Comparison of ENCODE assay signal across 1 cellular context in the genomic region with DNA sequence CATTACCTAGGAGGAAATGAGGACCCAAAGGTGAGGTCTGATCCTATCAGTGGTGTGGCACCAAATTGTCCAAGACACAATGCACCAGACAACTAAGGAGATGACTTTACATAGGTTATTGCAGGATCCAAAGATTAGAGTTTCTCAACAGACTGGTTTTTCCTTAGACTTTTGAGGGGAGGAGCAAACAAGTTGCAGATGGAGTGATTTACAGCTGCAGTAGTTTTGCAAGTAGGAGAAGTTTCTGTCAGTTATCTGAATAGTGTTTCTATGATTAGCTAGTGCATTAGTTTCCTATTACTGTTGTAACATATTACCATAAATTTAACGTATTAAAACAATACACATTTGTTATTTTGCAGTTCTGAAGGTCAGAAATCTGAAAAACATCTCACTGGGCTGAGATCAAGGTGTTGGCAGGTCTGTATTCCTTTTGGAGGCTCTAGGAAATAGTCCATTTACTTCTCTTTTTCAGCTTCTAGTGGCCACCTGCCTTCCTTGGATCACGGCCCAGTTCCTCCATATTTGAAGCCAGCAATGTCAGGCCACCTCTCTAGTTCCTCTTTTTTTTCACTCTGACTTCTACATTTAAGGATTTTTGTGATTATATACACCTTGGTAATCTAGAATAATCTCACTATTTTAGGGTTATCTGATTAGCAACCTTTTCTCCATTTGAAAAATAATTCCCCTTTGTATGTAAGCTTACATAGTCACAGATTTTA.
TF ChIP-seq lines count a peak whose summit lies in the region.

No MANE protein-coding gene starts in this region.

TF ChIP-seq in K562, 482 proteins besides CTCF, POLR2A, EP300 and RAD21 (continued from another document and continues in another):
- TF ChIP-seq NR4A1 (CRISPR knock-in tag; IDR thresholded peaks at IDR 0.05) (no peak), NR4A1 (tag; IDR thresholded peaks at IDR 0.05) (no peak), TAF1 (IDR thresholded peaks at IDR 0.05; ENCODE audit: control insufficient read depth, extremely low read depth, insufficient read depth, low read length, severe bottlenecking) (no peak), MEIS2 (IDR thresholded peaks at IDR 0.05; ENCODE audit: partially characterized antibody) (peak; percentile 95), ZEB2 (IDR thresholded peaks at IDR 0.05) (peak; percentile 64), ZNF785 (CRISPR knock-in tag; IDR thresholded peaks at IDR 0.05) (no peak), POLR3G (IDR thresholded peaks at IDR 0.05; ENCODE audit: extremely low read depth, insufficient read length, insufficient replicate concordance) (no peak), SPI1 (IDR thresholded peaks at IDR 0.05; ENCODE audit: borderline replicate concordance, low read depth, low read length) (peak; percentile 88), HIVEP1 (CRISPR knock-in tag; IDR thresholded peaks at IDR 0.05) (no peak), HNRNPUL1 (IDR thresholded peaks at IDR 0.05; ENCODE audit: low read length) (no peak), LEF1 (IDR thresholded peaks at IDR 0.05) (0 out of 2 replicates have a peak, but pooled peaks have one; percentile 7), PPARD (CRISPR knock-in tag; IDR thresholded peaks at IDR 0.05) (no peak), SNRNP70 (optimal IDR thresholded peaks at IDR 0.05; ENCODE audit: low read depth, low read length) (no peak), FOXJ3 (CRISPR knock-in tag; IDR thresholded peaks at IDR 0.05) (no peak), FOXA1 (IDR thresholded peaks at IDR 0.05; ENCODE audit: borderline replicate concordance) (no peak), KLF1 (tag; IDR thresholded peaks at IDR 0.05) (no peak), EP400 (IDR thresholded peaks at IDR 0.05) (peak; percentile 28; the same call in 1 of the 2 replicates), HDAC3 (IDR thresholded peaks at IDR 0.05; ENCODE audit: borderline replicate concordance, partially characterized antibody) (peak; percentile 12), KHSRP (IDR thresholded peaks at IDR 0.05) (no peak), POLR3A (IDR thresholded peaks at IDR 0.05; ENCODE audit: borderline replicate concordance, extremely low read depth, insufficient read depth, insufficient read length) (no peak), YY1 (IDR thresholded peaks at IDR 0.05; ENCODE audit: borderline replicate concordance in 1 of 3, control insufficient read depth in 1 of 3, extremely low read depth in 1 of 3, insufficient read depth in 3 of 3, insufficient read length in 1 of 3, insufficient replicate concordance in 2 of 3, low read depth in 1 of 3, low read length in 2 of 3) (peak in 1 of 3 experiments; percentile 69), ZNF41 (CRISPR knock-in tag; conservative IDR thresholded peaks at IDR 0.05) (no peak), ZBTB1 (CRISPR knock-in tag; IDR thresholded peaks at IDR 0.05; ENCODE audit: borderline replicate concordance, low read depth) (no peak), HNRNPH1 (optimal IDR thresholded peaks at IDR 0.05; ENCODE audit: low read depth, low read length) (no peak), ZNF384 (IDR thresholded peaks at IDR 0.05; ENCODE audit: low read depth, low read length) (0 out of 2 replicates have a peak, but pooled peaks have one; percentile 18), NR3C1 (CRISPR knock-in tag; IDR thresholded peaks at IDR 0.05) (no peak)
- TF ChIP-seq, protein P1, sequence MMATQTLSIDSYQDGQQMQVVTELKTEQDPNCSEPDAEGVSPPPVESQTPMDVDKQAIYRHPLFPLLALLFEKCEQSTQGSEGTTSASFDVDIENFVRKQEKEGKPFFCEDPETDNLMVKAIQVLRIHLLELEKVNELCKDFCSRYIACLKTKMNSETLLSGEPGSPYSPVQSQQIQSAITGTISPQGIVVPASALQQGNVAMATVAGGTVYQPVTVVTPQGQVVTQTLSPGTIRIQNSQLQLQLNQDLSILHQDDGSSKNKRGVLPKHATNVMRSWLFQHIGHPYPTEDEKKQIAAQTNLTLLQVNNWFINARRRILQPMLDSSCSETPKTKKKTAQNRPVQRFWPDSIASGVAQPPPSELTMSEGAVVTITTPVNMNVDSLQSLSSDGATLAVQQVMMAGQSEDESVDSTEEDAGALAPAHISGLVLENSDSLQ (IDR thresholded peaks at IDR 0.05), result peak; percentile 94
- TF ChIP-seq, protein P2, sequence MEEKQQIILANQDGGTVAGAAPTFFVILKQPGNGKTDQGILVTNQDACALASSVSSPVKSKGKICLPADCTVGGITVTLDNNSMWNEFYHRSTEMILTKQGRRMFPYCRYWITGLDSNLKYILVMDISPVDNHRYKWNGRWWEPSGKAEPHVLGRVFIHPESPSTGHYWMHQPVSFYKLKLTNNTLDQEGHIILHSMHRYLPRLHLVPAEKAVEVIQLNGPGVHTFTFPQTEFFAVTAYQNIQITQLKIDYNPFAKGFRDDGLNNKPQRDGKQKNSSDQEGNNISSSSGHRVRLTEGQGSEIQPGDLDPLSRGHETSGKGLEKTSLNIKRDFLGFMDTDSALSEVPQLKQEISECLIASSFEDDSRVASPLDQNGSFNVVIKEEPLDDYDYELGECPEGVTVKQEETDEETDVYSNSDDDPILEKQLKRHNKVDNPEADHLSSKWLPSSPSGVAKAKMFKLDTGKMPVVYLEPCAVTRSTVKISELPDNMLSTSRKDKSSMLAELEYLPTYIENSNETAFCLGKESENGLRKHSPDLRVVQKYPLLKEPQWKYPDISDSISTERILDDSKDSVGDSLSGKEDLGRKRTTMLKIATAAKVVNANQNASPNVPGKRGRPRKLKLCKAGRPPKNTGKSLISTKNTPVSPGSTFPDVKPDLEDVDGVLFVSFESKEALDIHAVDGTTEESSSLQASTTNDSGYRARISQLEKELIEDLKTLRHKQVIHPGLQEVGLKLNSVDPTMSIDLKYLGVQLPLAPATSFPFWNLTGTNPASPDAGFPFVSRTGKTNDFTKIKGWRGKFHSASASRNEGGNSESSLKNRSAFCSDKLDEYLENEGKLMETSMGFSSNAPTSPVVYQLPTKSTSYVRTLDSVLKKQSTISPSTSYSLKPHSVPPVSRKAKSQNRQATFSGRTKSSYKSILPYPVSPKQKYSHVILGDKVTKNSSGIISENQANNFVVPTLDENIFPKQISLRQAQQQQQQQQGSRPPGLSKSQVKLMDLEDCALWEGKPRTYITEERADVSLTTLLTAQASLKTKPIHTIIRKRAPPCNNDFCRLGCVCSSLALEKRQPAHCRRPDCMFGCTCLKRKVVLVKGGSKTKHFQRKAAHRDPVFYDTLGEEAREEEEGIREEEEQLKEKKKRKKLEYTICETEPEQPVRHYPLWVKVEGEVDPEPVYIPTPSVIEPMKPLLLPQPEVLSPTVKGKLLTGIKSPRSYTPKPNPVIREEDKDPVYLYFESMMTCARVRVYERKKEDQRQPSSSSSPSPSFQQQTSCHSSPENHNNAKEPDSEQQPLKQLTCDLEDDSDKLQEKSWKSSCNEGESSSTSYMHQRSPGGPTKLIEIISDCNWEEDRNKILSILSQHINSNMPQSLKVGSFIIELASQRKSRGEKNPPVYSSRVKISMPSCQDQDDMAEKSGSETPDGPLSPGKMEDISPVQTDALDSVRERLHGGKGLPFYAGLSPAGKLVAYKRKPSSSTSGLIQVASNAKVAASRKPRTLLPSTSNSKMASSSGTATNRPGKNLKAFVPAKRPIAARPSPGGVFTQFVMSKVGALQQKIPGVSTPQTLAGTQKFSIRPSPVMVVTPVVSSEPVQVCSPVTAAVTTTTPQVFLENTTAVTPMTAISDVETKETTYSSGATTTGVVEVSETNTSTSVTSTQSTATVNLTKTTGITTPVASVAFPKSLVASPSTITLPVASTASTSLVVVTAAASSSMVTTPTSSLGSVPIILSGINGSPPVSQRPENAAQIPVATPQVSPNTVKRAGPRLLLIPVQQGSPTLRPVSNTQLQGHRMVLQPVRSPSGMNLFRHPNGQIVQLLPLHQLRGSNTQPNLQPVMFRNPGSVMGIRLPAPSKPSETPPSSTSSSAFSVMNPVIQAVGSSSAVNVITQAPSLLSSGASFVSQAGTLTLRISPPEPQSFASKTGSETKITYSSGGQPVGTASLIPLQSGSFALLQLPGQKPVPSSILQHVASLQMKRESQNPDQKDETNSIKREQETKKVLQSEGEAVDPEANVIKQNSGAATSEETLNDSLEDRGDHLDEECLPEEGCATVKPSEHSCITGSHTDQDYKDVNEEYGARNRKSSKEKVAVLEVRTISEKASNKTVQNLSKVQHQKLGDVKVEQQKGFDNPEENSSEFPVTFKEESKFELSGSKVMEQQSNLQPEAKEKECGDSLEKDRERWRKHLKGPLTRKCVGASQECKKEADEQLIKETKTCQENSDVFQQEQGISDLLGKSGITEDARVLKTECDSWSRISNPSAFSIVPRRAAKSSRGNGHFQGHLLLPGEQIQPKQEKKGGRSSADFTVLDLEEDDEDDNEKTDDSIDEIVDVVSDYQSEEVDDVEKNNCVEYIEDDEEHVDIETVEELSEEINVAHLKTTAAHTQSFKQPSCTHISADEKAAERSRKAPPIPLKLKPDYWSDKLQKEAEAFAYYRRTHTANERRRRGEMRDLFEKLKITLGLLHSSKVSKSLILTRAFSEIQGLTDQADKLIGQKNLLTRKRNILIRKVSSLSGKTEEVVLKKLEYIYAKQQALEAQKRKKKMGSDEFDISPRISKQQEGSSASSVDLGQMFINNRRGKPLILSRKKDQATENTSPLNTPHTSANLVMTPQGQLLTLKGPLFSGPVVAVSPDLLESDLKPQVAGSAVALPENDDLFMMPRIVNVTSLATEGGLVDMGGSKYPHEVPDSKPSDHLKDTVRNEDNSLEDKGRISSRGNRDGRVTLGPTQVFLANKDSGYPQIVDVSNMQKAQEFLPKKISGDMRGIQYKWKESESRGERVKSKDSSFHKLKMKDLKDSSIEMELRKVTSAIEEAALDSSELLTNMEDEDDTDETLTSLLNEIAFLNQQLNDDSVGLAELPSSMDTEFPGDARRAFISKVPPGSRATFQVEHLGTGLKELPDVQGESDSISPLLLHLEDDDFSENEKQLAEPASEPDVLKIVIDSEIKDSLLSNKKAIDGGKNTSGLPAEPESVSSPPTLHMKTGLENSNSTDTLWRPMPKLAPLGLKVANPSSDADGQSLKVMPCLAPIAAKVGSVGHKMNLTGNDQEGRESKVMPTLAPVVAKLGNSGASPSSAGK (IDR thresholded peaks at IDR 0.05), result peak; percentile 72
- TF ChIP-seq, protein P3, sequence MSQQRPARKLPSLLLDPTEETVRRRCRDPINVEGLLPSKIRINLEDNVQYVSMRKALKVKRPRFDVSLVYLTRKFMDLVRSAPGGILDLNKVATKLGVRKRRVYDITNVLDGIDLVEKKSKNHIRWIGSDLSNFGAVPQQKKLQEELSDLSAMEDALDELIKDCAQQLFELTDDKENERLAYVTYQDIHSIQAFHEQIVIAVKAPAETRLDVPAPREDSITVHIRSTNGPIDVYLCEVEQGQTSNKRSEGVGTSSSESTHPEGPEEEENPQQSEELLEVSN (IDR thresholded peaks at IDR 0.05; ENCODE audit: borderline replicate concordance in 1 of 2, extremely low read depth in 1 of 2, insufficient read depth in 1 of 2, insufficient read length in 1 of 2, low read depth in 1 of 2, low read length in 1 of 2, poor library complexity in 1 of 2, severe bottlenecking in 1 of 2), result peak in 1 of 2 experiments; percentile 61
- TF ChIP-seq, protein P4, sequence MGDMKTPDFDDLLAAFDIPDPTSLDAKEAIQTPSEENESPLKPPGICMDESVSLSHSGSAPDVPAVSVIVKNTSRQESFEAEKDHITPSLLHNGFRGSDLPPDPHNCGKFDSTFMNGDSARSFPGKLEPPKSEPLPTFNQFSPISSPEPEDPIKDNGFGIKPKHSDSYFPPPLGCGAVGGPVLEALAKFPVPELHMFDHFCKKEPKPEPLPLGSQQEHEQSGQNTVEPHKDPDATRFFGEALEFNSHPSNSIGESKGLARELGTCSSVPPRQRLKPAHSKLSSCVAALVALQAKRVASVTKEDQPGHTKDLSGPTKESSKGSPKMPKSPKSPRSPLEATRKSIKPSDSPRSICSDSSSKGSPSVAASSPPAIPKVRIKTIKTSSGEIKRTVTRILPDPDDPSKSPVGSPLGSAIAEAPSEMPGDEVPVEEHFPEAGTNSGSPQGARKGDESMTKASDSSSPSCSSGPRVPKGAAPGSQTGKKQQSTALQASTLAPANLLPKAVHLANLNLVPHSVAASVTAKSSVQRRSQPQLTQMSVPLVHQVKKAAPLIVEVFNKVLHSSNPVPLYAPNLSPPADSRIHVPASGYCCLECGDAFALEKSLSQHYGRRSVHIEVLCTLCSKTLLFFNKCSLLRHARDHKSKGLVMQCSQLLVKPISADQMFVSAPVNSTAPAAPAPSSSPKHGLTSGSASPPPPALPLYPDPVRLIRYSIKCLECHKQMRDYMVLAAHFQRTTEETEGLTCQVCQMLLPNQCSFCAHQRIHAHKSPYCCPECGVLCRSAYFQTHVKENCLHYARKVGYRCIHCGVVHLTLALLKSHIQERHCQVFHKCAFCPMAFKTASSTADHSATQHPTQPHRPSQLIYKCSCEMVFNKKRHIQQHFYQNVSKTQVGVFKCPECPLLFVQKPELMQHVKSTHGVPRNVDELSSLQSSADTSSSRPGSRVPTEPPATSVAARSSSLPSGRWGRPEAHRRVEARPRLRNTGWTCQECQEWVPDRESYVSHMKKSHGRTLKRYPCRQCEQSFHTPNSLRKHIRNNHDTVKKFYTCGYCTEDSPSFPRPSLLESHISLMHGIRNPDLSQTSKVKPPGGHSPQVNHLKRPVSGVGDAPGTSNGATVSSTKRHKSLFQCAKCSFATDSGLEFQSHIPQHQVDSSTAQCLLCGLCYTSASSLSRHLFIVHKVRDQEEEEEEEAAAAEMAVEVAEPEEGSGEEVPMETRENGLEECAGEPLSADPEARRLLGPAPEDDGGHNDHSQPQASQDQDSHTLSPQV (IDR thresholded peaks at IDR 0.05), result peak; percentile 84
- TF ChIP-seq, protein P5, sequence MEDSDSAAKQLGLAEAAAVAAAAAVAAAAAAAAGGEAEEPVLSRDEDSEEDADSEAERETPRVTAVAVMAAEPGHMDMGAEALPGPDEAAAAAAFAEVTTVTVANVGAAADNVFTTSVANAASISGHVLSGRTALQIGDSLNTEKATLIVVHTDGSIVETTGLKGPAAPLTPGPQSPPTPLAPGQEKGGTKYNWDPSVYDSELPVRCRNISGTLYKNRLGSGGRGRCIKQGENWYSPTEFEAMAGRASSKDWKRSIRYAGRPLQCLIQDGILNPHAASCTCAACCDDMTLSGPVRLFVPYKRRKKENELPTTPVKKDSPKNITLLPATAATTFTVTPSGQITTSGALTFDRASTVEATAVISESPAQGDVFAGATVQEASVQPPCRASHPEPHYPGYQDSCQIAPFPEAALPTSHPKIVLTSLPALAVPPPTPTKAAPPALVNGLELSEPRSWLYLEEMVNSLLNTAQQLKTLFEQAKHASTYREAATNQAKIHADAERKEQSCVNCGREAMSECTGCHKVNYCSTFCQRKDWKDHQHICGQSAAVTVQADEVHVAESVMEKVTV (CRISPR knock-in tag; IDR thresholded peaks at IDR 0.05), result no peak
- TF ChIP-seq, protein P6, sequence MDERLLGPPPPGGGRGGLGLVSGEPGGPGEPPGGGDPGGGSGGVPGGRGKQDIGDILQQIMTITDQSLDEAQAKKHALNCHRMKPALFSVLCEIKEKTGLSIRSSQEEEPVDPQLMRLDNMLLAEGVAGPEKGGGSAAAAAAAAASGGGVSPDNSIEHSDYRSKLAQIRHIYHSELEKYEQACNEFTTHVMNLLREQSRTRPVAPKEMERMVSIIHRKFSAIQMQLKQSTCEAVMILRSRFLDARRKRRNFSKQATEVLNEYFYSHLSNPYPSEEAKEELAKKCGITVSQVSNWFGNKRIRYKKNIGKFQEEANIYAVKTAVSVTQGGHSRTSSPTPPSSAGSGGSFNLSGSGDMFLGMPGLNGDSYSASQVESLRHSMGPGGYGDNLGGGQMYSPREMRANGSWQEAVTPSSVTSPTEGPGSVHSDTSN (CRISPR knock-in tag; IDR thresholded peaks at IDR 0.05; ENCODE audit: low read depth), result no peak
- TF ChIP-seq, protein P6 (tag; conservative IDR thresholded peaks at IDR 0.05; ENCODE audit: low read depth), result peak; percentile 91
